Comparison of ENCODE assay signal across 18 cellular contexts in genomic region chr4:108519911-108520310, GRCh38.
"Had no signal": no experiment of that assay in that cellular context is flagged by ENCODE, and none has a peak within 500 bp of the region (broad histone marks: within the 10 kb centered on the region; RNA-seq: fewer than 3 reads in every experiment).

No MANE protein-coding gene starts in this region.

- H3K4me3 ChIP-seq: prostate gland, skin epidermis, transverse colon, vagina had no signal

- DNase-seq: activated CD4-positive, alpha-beta memory T cell treated with anti-CD3 and anti-CD28 coated beads, Interleukin-2, amount 10 ng/mL, durations not matched to agents 7 days and 5 days; activated CD8-positive, alpha-beta memory T cell treated with anti-CD3 and anti-CD28 coated beads, Interleukin-2, amount 50 U/mL, for 4 hours; activated naive CD4-positive, alpha-beta T cell treated with Interleukin-2 at 50 U/mL for 16 hours; amniotic stem cell; caudate nucleus; naive B cell; right cardiac atrium; stimulated activated CD4-positive, alpha-beta T cell treated with anti-CD3 and anti-CD28 coated beads, Interleukin-15, amount 100 ng/mL, for 24 hours; stimulated activated CD4-positive, alpha-beta T cell treated with anti-CD3 and anti-CD28 coated beads, Interleukin-4, amount 100 ng/mL, for 1 hour; stimulated activated naive CD4-positive, alpha-beta T cell; T-helper 1 cell; transverse colon had no signal

- H3K4me1 ChIP-seq: prostate gland, vagina had no signal

- H3K36me3 ChIP-seq: neutrophil, prostate gland, transverse colon, vagina had no signal

- H3K27ac Mint-ChIP-seq: activated CD4-positive, alpha-beta memory T cell treated with anti-CD3 and anti-CD28 coated beads, Interleukin-2, amount 10 ng/mL, durations not matched to agents 7 days and 5 days had no signal

- ATAC-seq: left lobe of liver, right cardiac atrium had no signal

- H3K9me3 Mint-ChIP-seq: activated CD4-positive, alpha-beta memory T cell treated with anti-CD3 and anti-CD28 coated beads, Interleukin-2, amount 10 ng/mL, durations not matched to agents 7 days and 5 days had no signal

- H3K27ac ChIP-seq: neutrophil, prostate gland, skin epidermis, transverse colon, vagina, VCaP had no signal

- H3K27me3 ChIP-seq: neutrophil, transverse colon, vagina had no signal

- H3K27me3 Mint-ChIP-seq: naive B cell had no signal

- H3K4me3 Mint-ChIP-seq: activated CD4-positive, alpha-beta memory T cell treated with anti-CD3 and anti-CD28 coated beads, Interleukin-2, amount 10 ng/mL, durations not matched to agents 7 days and 5 days; naive B cell had no signal

- H3K9me3 ChIP-seq: neutrophil, prostate gland, transverse colon, vagina had no signal
